8 cellular contexts compared by ENCODE assay signal in the genomic region with DNA sequence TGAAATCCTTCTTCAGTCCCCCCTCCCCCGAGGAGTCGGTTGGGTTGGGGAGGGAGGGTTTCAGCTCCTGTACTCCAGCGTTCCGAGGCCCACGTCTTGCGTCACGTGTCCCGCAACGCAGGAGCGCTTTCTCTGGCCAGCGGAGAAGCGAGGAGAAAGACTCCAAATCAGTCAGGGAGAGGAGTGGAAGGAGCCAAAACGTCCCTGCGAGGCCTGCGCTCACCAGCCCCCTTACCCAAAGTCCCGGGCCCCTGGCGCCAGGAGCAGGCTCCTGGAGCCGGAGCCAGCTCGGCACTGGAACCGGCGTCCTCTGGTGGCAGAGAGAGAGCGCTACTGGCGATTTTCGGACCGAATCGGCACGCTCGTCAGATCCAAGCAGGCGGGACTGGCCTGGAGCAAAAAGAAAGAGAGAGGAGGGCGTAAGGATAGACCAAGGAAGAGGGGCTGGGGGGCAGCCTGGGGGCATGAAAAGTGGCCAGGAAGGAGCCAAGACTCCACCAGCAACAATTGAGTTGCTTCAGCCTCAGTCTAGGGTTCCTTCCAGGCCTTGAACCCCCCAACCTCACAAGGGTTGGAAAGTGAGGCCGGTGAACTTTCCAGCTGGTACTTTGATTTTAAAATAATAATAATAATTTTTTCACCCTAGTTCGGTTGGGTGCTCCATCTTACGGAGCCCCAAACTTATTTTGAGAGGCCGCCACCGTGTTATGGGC. TPM values are rescaled to one million over a fixed set of nuclear protein-coding genes. Genes with fewer than 3 reads are reported as not detected.
A peak's percentile ranks its signal among the peaks of the same experiment; 100 is the strongest.
DNase-seq lines count a peak whose midpoint lies in the region; ATAC-seq and TF ChIP-seq lines count a peak whose summit lies in the region.

Gene GNAS (plus strand): TSS at position 158 of the 713 bp plus-strand sequence.

- peaks cover 55 to 65% (median 60%) of the 10 kb centered on the region in 11 experiments for H3K9me3 ChIP-seq in BLaER1 treated with 17β-estradiol and CSF1 and Interleukin-3, amounts not matched to agents 10 nM and 100 nM (replicated peaks in 1 of 11)
- H3K9me3 ChIP-seq in HUES64 (ENCODE audit: insufficient read depth, low read depth, low read length): no peaks in the 10 kb centered on the region

- peaks cover 4 to 16% (median 6%) of the 10 kb centered on the region in 10 experiments; a peak in 19 of 20 replicates for H3K4me1 ChIP-seq in BLaER1 treated with 17β-estradiol and CSF1 and Interleukin-3, amounts not matched to agents 10 nM and 100 nM
- H3K4me1 ChIP-seq in HUES64 (ENCODE audit: insufficient read depth, low read length) (peaks cover 14% of the 10 kb centered on the region; the same call in 1 of the 2 replicates), mesendoderm (ENCODE audit: control insufficient read depth, low read depth, low read length) (no peaks in the 10 kb centered on the region)

- no peak within 1 kb of the TSS for H3K4ac ChIP-seq in mesendoderm (ENCODE audit: low read depth, low read length)

- no peak within 1 kb of the TSS for H3K18ac ChIP-seq in mesendoderm (ENCODE audit: low read length)

- H3K27ac ChIP-seq in BLaER1 treated with 17β-estradiol and CSF1 and Interleukin-3, amounts not matched to agents 10 nM and 100 nM: no peak within 1 kb of the TSS
- H3K27ac ChIP-seq in HUES64 (ENCODE audit: low read depth, low read length): peak within 1 kb of the TSS; percentile 57; the same call in 1 of the 2 replicates
- no peak within 1 kb of the TSS for H3K27ac ChIP-seq in mesendoderm (ENCODE audit: low read depth, low read length)

- H3K9ac ChIP-seq in BLaER1 treated with 17β-estradiol and CSF1 and Interleukin-3, amounts not matched to agents 10 nM and 100 nM: no peak within 1 kb of the TSS
- H3K9ac ChIP-seq in HUES64 (ENCODE audit: low read depth, low read length): peak within 1 kb of the TSS; percentile 42
- peak within 1 kb of the TSS; percentile 49 for H3K9ac ChIP-seq in mesendoderm (ENCODE audit: low read length)

- peaks cover 0 to 9% (median 0%) of the 10 kb centered on the region in 11 experiments; a peak in 5 of 22 replicates for H3K36me3 ChIP-seq in BLaER1 treated with 17β-estradiol and CSF1 and Interleukin-3, amounts not matched to agents 10 nM and 100 nM
- H3K36me3 ChIP-seq in HUES64 (ENCODE audit: insufficient read depth, low read length) (peaks cover 14% of the 10 kb centered on the region), mesendoderm (ENCODE audit: control insufficient read depth, insufficient read depth, low read length) (no peaks in the 10 kb centered on the region)

- POLR2A ChIA-PET in activated CD8-positive, alpha-beta T cell treated with anti-CD3 and anti-CD28 coated beads, Interleukin-2, amount 10 ng/mL, durations not matched to agents 7 days and 5 days (lab: Charles Lee): no interaction called here

- H3K27ac Mint-ChIP-seq in activated CD8-positive, alpha-beta T cell treated with anti-CD3 and anti-CD28 coated beads, Interleukin-2, amount 10 ng/mL, durations not matched to agents 7 days and 5 days: no peak within 1 kb of the TSS
- no peak within 1 kb of the TSS for H3K27ac Mint-ChIP-seq in endothelial cell (ENCODE audit: unreplicated experiment)
- H3K27ac Mint-ChIP-seq in stimulated activated memory B cell treated with anti-CD40 and anti-IgM and Interleukin-4, amounts not matched to agents 10 μg/mL and 1 μg/mL and 100 μg/mL, for 72 hours: peak within 1 kb of the TSS; percentile 43

- H3K79me1 ChIP-seq in mesendoderm (ENCODE audit: low read length): no peaks in the 10 kb centered on the region

- H3K4me3 Mint-ChIP-seq in activated CD8-positive, alpha-beta T cell treated with anti-CD3 and anti-CD28 coated beads, Interleukin-2, amount 10 ng/mL, durations not matched to agents 7 days and 5 days: peak within 1 kb of the TSS; percentile 80
- H3K4me3 Mint-ChIP-seq in endothelial cell (ENCODE audit: unreplicated experiment): peak within 1 kb of the TSS; percentile 94
- peak within 1 kb of the TSS; percentile 87 for H3K4me3 Mint-ChIP-seq in stimulated activated memory B cell treated with anti-CD40 and anti-IgM and Interleukin-4, amounts not matched to agents 10 μg/mL and 1 μg/mL and 100 μg/mL, for 72 hours

- H4K8ac ChIP-seq in mesendoderm (ENCODE audit: low read depth, low read length): no peak within 1 kb of the TSS

- 14% methylated on average over 33 of the region's 35 CpGs for WGBS in HUES64
- WGBS in mesendoderm (ENCODE audit: extremely low coverage, insufficient coverage, low lambda C conversion rate): no CpG with 5 or more reads among the region's 35 CpGs

- peak within 1 kb of the TSS; percentile 17 to 50 (median 30); a peak in 12 of 20 replicates for H3K4me3 ChIP-seq in BLaER1 treated with 17β-estradiol and CSF1 and Interleukin-3, amounts not matched to agents 10 nM and 100 nM
- H3K4me3 ChIP-seq in HUES64 (ENCODE audit: low read length): peak within 1 kb of the TSS; percentile 82
- H3K4me3 ChIP-seq in mesendoderm (ENCODE audit: low read length): peak within 1 kb of the TSS; percentile 10

- H3K4me1 Mint-ChIP-seq in activated CD8-positive, alpha-beta T cell treated with anti-CD3 and anti-CD28 coated beads, Interleukin-2, amount 10 ng/mL, durations not matched to agents 7 days and 5 days (ENCODE audit: low read depth): peaks cover 54% of the 10 kb centered on the region
- peaks cover 34% of the 10 kb centered on the region for H3K4me1 Mint-ChIP-seq in endothelial cell (ENCODE audit: unreplicated experiment)
- H3K4me1 Mint-ChIP-seq in stimulated activated memory B cell treated with anti-CD40 and anti-IgM and Interleukin-4, amounts not matched to agents 10 μg/mL and 1 μg/mL and 100 μg/mL, for 72 hours: peaks cover 35% of the 10 kb centered on the region

- no peak within 1 kb of the TSS for H2BK15ac ChIP-seq in mesendoderm (replicated peaks; ENCODE audit: low read depth)

- CTCF ChIA-PET in activated CD8-positive, alpha-beta T cell treated with anti-CD3 and anti-CD28 coated beads, Interleukin-2, amount 10 ng/mL, durations not matched to agents 7 days and 5 days (lab: Charles Lee): interaction anchor here (0.6 to 3.2 kb wide), 7 partner anchors 9 to 672 kb away, joined by 3 to 12 read pairs (median 4); partner anchors contain the start of gene STX16

- H3K23ac ChIP-seq in mesendoderm (ENCODE audit: low read length): peak within 1 kb of the TSS; percentile 73

- H3K79me2 ChIP-seq in mesendoderm (ENCODE audit: control insufficient read depth, insufficient read depth, low read length): peaks cover 29% of the 10 kb centered on the region

- H2BK5ac ChIP-seq in mesendoderm (ENCODE audit: low read length): no peak within 1 kb of the TSS

- no peak within 1 kb of the TSS for H2BK120ac ChIP-seq in mesendoderm (ENCODE audit: low read depth, low read length)

- peaks cover 75 to 99% (median 84%) of the 10 kb centered on the region in 11 experiments for H3K27me3 ChIP-seq in BLaER1 treated with 17β-estradiol and CSF1 and Interleukin-3, amounts not matched to agents 10 nM and 100 nM
- peaks cover 64% of the 10 kb centered on the region for H3K27me3 ChIP-seq in HUES64 (ENCODE audit: insufficient read depth, low read length)
- H3K27me3 ChIP-seq in mesendoderm (ENCODE audit: insufficient read depth, low read length, poor library complexity): peaks cover 24% of the 10 kb centered on the region

- no peak within 1 kb of the TSS for H4K5ac ChIP-seq in mesendoderm (ENCODE audit: low read length)

- TF ChIP-seq CTCF in endothelial cell (IDR thresholded peaks at IDR 0.05; ENCODE audit: unreplicated experiment): no peak

- ATAC-seq in activated CD8-positive, alpha-beta T cell treated with anti-CD3 and anti-CD28 coated beads, Interleukin-2, amount 10 ng/mL, durations not matched to agents 7 days and 5 days: peak; percentile 40
- no peak for ATAC-seq in stimulated activated memory B cell treated with anti-CD40 and anti-IgM and Interleukin-4, amounts not matched to agents 10 μg/mL and 1 μg/mL and 100 μg/mL, for 72 hours
- ATAC-seq in GM21423 (IDR thresholded peaks at IDR 0.05; ENCODE audit: unreplicated experiment): no peak

- no peaks in the 10 kb centered on the region for H3K9me3 Mint-ChIP-seq in activated CD8-positive, alpha-beta T cell treated with anti-CD3 and anti-CD28 coated beads, Interleukin-2, amount 10 ng/mL, durations not matched to agents 7 days and 5 days (ENCODE audit: insufficient read depth)
- no peaks in the 10 kb centered on the region for H3K9me3 Mint-ChIP-seq in endothelial cell (ENCODE audit: unreplicated experiment)
- no peaks in the 10 kb centered on the region for H3K9me3 Mint-ChIP-seq in stimulated activated memory B cell treated with anti-CD40 and anti-IgM and Interleukin-4, amounts not matched to agents 10 μg/mL and 1 μg/mL and 100 μg/mL, for 72 hours

- no peak within 1 kb of the TSS for H2AK5ac ChIP-seq in mesendoderm (ENCODE audit: low read length)

- H3K4me2 ChIP-seq in BLaER1 treated with 17β-estradiol and CSF1 and Interleukin-3, amounts not matched to agents 10 nM and 100 nM: peak within 1 kb of the TSS; percentile 28 to 74 (median 51); a peak in 19 of 22 replicates
- peak within 1 kb of the TSS; percentile 86 for H3K4me2 ChIP-seq in mesendoderm (ENCODE audit: low read length)

- peaks cover 0 to 11% (median 0%) of the 10 kb centered on the region in 11 experiments; a peak in 3 of 22 replicates for H4K20me1 ChIP-seq in BLaER1 treated with 17β-estradiol and CSF1 and Interleukin-3, amounts not matched to agents 10 nM and 100 nM

- H3K27me3 Mint-ChIP-seq in activated CD8-positive, alpha-beta T cell treated with anti-CD3 and anti-CD28 coated beads, Interleukin-2, amount 10 ng/mL, durations not matched to agents 7 days and 5 days (ENCODE audit: low read depth): peaks cover 56% of the 10 kb centered on the region
- H3K27me3 Mint-ChIP-seq in endothelial cell (ENCODE audit: unreplicated experiment): peaks cover 11% of the 10 kb centered on the region
- peaks cover 78% of the 10 kb centered on the region for H3K27me3 Mint-ChIP-seq in stimulated activated memory B cell treated with anti-CD40 and anti-IgM and Interleukin-4, amounts not matched to agents 10 μg/mL and 1 μg/mL and 100 μg/mL, for 72 hours

- no peaks in the 10 kb centered on the region for H3K36me3 Mint-ChIP-seq in activated CD8-positive, alpha-beta T cell treated with anti-CD3 and anti-CD28 coated beads, Interleukin-2, amount 10 ng/mL, durations not matched to agents 7 days and 5 days (ENCODE audit: low read depth)
- no peaks in the 10 kb centered on the region for H3K36me3 Mint-ChIP-seq in endothelial cell (ENCODE audit: low read depth, unreplicated experiment)
- no peaks in the 10 kb centered on the region for H3K36me3 Mint-ChIP-seq in stimulated activated memory B cell treated with anti-CD40 and anti-IgM and Interleukin-4, amounts not matched to agents 10 μg/mL and 1 μg/mL and 100 μg/mL, for 72 hours

- peak within 1 kb of the TSS; percentile 83 for H3K56ac ChIP-seq in mesendoderm (ENCODE audit: low read length)

- peak; percentile 67 for DNase-seq in activated CD8-positive, alpha-beta T cell treated with anti-CD3 and anti-CD28 coated beads, Interleukin-2, amount 10 ng/mL, durations not matched to agents 7 days and 5 days
- DNase-seq in endothelial cell (ENCODE audit: low spot score): peak; percentile 81
- DNase-seq in mesendoderm: peak; percentile 92
- no peak for DNase-seq in DMS 273 treated with DMSO at 0.1 percent for 48 hours (lab: John Stamatoyannopoulos, UW)

RNA-seq across cellular contexts. Expression of gene GNAS, which starts in this region (rescaled TPM):
- polyA plus RNA-seq in HUES64 (2013, experiment 1 of 2): 856 TPM
- polyA plus RNA-seq in HUES64 (2013, experiment 2 of 2): 977 TPM
- total RNA-seq in activated CD8-positive, alpha-beta T cell treated with anti-CD3 and anti-CD28 coated beads, Interleukin-2, amount 10 ng/mL, durations not matched to agents 7 days and 5 days: 100 to 1,000 TPM; 912 to 952 TPM
- total RNA-seq in endothelial cell (ENCODE audit: unreplicated experiment): 1,989 TPM
- 871 TPM for polyA plus RNA-seq in mesendoderm (2013, experiment 1 of 2)
- polyA plus RNA-seq in mesendoderm (2013, experiment 2 of 2): 882 TPM

Comparison
In these comparisons a context has a peak if more than half of its experiments do, and no peak if none do; other contexts are left out.
1. H3K4me3 ChIP-seq: peak in every context shown above with its lines; median percentile 82 in HUES64; 30 in BLaER1 treated with 17β-estradiol and CSF1 and Interleukin-3, amounts not matched to agents 10 nM and 100 nM; 10 in mesendoderm.
2. H3K9ac ChIP-seq: peak in HUES64 (single experiment) and mesendoderm (single experiment); none in BLaER1 treated with 17β-estradiol and CSF1 and Interleukin-3, amounts not matched to agents 10 nM and 100 nM (0 of 11).
3. Peak in every context shown above with its lines, with median percentiles within 50 percentile points of each other: H3K4me3 Mint-ChIP-seq.